In the genomic region with DNA sequence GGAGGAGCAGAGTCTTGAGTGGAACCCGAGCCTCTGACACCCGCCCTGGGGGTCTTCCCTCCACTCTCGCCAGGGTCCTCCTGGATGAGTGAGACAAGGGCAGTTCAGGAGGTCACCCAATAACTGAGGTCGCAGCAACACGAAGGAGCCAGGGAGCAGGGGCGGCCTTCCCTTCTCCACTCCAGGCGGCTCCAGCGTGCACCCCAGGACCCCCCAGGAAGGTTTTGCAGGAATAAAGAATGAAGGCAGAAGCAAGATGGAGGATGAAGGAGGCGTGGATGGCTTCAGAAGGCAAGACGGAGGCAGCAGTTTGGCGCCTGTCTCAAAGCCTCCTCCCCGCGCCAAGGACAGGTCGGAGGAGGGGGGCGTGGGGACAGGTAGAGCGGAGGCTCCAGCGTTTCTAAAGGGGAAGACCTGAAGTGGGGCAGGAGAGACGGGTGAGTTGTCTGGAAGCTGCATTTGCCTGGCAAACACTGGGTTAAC, we compare ENCODE assay signal across 9 cellular contexts. TPM values are rescaled to one million over a fixed set of nuclear protein-coding genes. Genes with fewer than 3 reads are reported as not detected.
DNase-seq lines count a peak whose midpoint lies in the region; ATAC-seq, FAIRE-seq and TF ChIP-seq lines count a peak whose summit lies in the region.
"Had no signal": no experiment of that assay in that cellular context is flagged by ENCODE, and none has a peak within 500 bp of the region (broad histone marks: within the 10 kb centered on the region; RNA-seq: fewer than 3 reads in every experiment).

No MANE protein-coding gene starts in this region.

- intact Hi-C loops in HepG2 (cut with micrococcal nuclease; ENCODE audit: unreplicated experiment) (loop anchor here (2.0 to 10.0 kb wide), 2 partner anchors 57 to 191 kb away; a partner anchor contains a TSS), thyroid gland (cut with DNase I) (no loop called here)

- H3K9me3 ChIP-seq in HepG2 (ENCODE audit: low read length) (no peaks in the 10 kb centered on the region), thyroid gland (no peaks in the 10 kb centered on the region)

- peak overlapping the region; percentile 77 for H3K27ac Mint-ChIP-seq in activated T-cell treated with anti-CD3 and anti-CD28 coated beads, Interleukin-2, amount 50 U/mL, for 24 hours

- CTCF ChIA-PET in HepG2 (lab: Yijun Ruan, JAX; ENCODE audit: low intra/inter-chr PET ratio, low total read pairs) = interaction anchor here (1.2 kb wide), 1 partner anchor 122 kb away, joined by 3 read pairs; no protein-coding TSS in a partner anchor

- H3K4me1 ChIP-seq in HepG2 (ENCODE audit: insufficient read depth, low read length) = peaks cover 27% of the 10 kb centered on the region
- H3K4me1 ChIP-seq in thyroid gland = peaks cover 14 to 19% of the 10 kb centered on the region in 2 donors

- TF ChIP-seq POLR2A in HepG2 (IDR thresholded peaks at IDR 0.05; ENCODE audit: insufficient read depth in 1 of 2, low read depth in 2 of 2, low read length in 2 of 2) = no peak
- TF ChIP-seq POLR2A in thyroid gland (IDR thresholded peaks at IDR 0.05) = no peak

- H3K4me3 ChIP-seq in HepG2 (replicated peaks in 1 of 3; ENCODE audit: insufficient read depth in 1 of 3, low read depth in 2 of 3, low read length in 3 of 3) (peak overlapping the region; percentile 45 to 99 (median 97); a peak in 5 of 6 replicates), thyroid gland (replicated peaks in 1 of 3) (peak overlapping the region in 2 of 3 donors; percentile 63 to 83)

- H3K9ac ChIP-seq in HepG2 (ENCODE audit: insufficient read depth, low read depth, low read length) = peak overlapping the region; percentile 18; the same call in 1 of the 2 replicates

- no peak for FAIRE-seq in HepG2 (lab: Jason Lieb, UNC)

- BruUV-seq in HepG2 (replicated peaks; lab: Mats Ljungman, UMichigan) = no TSS peak

- peaks cover 10% of the 10 kb centered on the region for H3K27me3 Mint-ChIP-seq in activated T-cell treated with anti-CD3 and anti-CD28 coated beads, Interleukin-2, amount 50 U/mL, for 24 hours

- no peak for DNase-seq in activated T-cell treated with anti-CD3 and anti-CD28 coated beads, Interleukin-2, amount 50 U/mL, for 24 hours
- DNase-seq in activated T-cell treated with anti-CD3 and anti-CD28 coated beads, Interleukin-2, amount 50 U/mL, for 1 hour = no peak
- DNase-seq in HepG2 (ENCODE audit: low spot score) (no peak), thyroid gland (no peak), globus pallidus (ENCODE audit: low spot score) (no peak)
- DNase-seq: DMS 273 treated with DMSO at 0.1 percent for 48 hours had no signal

- H3K27ac ChIP-seq in angular gyrus (ENCODE audit: low read depth, low read length) = peak overlapping the region; percentile 22
- H3K27ac ChIP-seq in HepG2 (ENCODE audit: extremely low read length, insufficient read depth, low read length) = no peak overlapping the region
- H3K27ac ChIP-seq in thyroid gland = no peak overlapping the region

- in situ Hi-C loops in HepG2 (cut with HindIII; ENCODE audit: extremely low pct_ligation_motif_present, low pct_unique_long_range_greater_than_20kb) = no loop called here

- no peaks in the 10 kb centered on the region for H3K79me2 ChIP-seq in HepG2 (ENCODE audit: insufficient read depth, low read length)

- peak overlapping the region; percentile 81 for H3K4me2 ChIP-seq in HepG2 (ENCODE audit: low read depth, low read length)

- 63% methylated on average over 18 of the region's 18 CpGs for WGBS in HepG2 (ENCODE audit: low lambda C conversion rate)
- WGBS in thyroid gland, 2 donors = 38 to 50% methylated on average over 15 to 18 of the region's 18 CpGs

- POLR2A ChIA-PET in HepG2 (lab: Yijun Ruan, JAX) = interaction anchor here (1.0 to 1.1 kb wide), 2 partner anchors 11 to 186 kb away, joined by 3 to 7 read pairs; no protein-coding TSS in a partner anchor

- peaks cover 5% of the 10 kb centered on the region; the same call in 1 of the 2 replicates for H4K20me1 ChIP-seq in HepG2 (ENCODE audit: insufficient read depth, low read length)

- ATAC-seq in HepG2 (no peak), HG03565 (IDR thresholded peaks at IDR 0.05; ENCODE audit: unreplicated experiment) (no peak), HG02642 (IDR thresholded peaks at IDR 0.05; ENCODE audit: poor library complexity, unreplicated experiment) (no peak)

- H3K27me3 ChIP-seq in HepG2 (ENCODE audit: control insufficient read depth in 1 of 2, insufficient read depth in 2 of 2, low read length in 2 of 2) (peaks cover 0 to 16% of the 10 kb centered on the region in 2 experiments; a peak in 2 of 5 replicates), thyroid gland (no peaks in the 10 kb centered on the region)

- TF ChIP-seq RAD21 in HepG2 (CRISPR knock-in tag; IDR thresholded peaks at IDR 0.05) = no peak

- H3K9me3 Mint-ChIP-seq in activated T-cell treated with anti-CD3 and anti-CD28 coated beads, Interleukin-2, amount 50 U/mL, for 24 hours = no peaks in the 10 kb centered on the region

- H3K4me1 Mint-ChIP-seq in activated T-cell treated with anti-CD3 and anti-CD28 coated beads, Interleukin-2, amount 50 U/mL, for 24 hours (ENCODE audit: low read depth) = peaks cover 64% of the 10 kb centered on the region

- no peaks in the 10 kb centered on the region for H3K36me3 Mint-ChIP-seq in activated T-cell treated with anti-CD3 and anti-CD28 coated beads, Interleukin-2, amount 50 U/mL, for 24 hours (ENCODE audit: low read depth)

- H2AFZ ChIP-seq in HepG2 (ENCODE audit: low read length) = no peak overlapping the region

- no peak for TF ChIP-seq CTCF in HepG2 (CRISPR knock-in tag; IDR thresholded peaks at IDR 0.05)
- no peak for TF ChIP-seq CTCF in thyroid gland (IDR thresholded peaks at IDR 0.05)

- H3K36me3 ChIP-seq in HepG2 (replicated peaks in 1 of 2; ENCODE audit: control insufficient read depth in 1 of 2, insufficient read depth in 2 of 2, low read length in 2 of 2) = no peaks in the 10 kb centered on the region
- no peaks in the 10 kb centered on the region for H3K36me3 ChIP-seq in thyroid gland

- no peak for TF ChIP-seq EP300 in HepG2 (IDR thresholded peaks at IDR 0.05; ENCODE audit: low read depth in 2 of 2, low read length in 2 of 2)
- TF ChIP-seq EP300 in HepG2 (CRISPR knock-in tag; IDR thresholded peaks at IDR 0.05; ENCODE audit: borderline replicate concordance) = no peak

- peak overlapping the region; percentile 79 for H3K4me3 Mint-ChIP-seq in activated T-cell treated with anti-CD3 and anti-CD28 coated beads, Interleukin-2, amount 50 U/mL, for 24 hours

TF ChIP-seq in HepG2, 621 proteins besides CTCF, POLR2A, EP300 and RAD21 (continues in another document):
- TF ChIP-seq ZZZ3 (CRISPR knock-in tag; IDR thresholded peaks at IDR 0.05; ENCODE audit: borderline replicate concordance) (no peak), NFIB (CRISPR knock-in tag; IDR thresholded peaks at IDR 0.05; ENCODE audit: borderline replicate concordance) (no peak), HIVEP1 (CRISPR knock-in tag; IDR thresholded peaks at IDR 0.05) (no peak), CENPX (CRISPR knock-in tag; IDR thresholded peaks at IDR 0.05) (no peak), MTF2 (CRISPR knock-in tag; IDR thresholded peaks at IDR 0.05; ENCODE audit: borderline replicate concordance) (no peak), ZNF766 (CRISPR knock-in tag; IDR thresholded peaks at IDR 0.05; ENCODE audit: borderline replicate concordance) (no peak)
- TF ChIP-seq, protein P1, sequence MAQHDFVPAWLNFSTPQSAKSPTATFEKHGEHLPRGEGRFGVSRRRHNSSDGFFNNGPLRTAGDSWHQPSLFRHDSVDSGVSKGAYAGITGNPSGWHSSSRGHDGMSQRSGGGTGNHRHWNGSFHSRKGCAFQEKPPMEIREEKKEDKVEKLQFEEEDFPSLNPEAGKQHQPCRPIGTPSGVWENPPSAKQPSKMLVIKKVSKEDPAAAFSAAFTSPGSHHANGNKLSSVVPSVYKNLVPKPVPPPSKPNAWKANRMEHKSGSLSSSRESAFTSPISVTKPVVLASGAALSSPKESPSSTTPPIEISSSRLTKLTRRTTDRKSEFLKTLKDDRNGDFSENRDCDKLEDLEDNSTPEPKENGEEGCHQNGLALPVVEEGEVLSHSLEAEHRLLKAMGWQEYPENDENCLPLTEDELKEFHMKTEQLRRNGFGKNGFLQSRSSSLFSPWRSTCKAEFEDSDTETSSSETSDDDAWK (CRISPR knock-in tag; IDR thresholded peaks at IDR 0.05) = no peak
- TF ChIP-seq, protein P2, sequence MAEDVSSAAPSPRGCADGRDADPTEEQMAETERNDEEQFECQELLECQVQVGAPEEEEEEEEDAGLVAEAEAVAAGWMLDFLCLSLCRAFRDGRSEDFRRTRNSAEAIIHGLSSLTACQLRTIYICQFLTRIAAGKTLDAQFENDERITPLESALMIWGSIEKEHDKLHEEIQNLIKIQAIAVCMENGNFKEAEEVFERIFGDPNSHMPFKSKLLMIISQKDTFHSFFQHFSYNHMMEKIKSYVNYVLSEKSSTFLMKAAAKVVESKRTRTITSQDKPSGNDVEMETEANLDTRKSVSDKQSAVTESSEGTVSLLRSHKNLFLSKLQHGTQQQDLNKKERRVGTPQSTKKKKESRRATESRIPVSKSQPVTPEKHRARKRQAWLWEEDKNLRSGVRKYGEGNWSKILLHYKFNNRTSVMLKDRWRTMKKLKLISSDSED (CRISPR knock-in tag; IDR thresholded peaks at IDR 0.05) = no peak

RNA-seq across cellular contexts. Expression of a gene that starts 0.6 kb away (rescaled TPM):
- total RNA-seq in HepG2 (2016; rRNA removed; fragmentation: Illumina TruSeq; extraction: Trizol) (40.7 and 70.5 TPM in 2 replicates), thyroid gland (10 to 100 TPM; 29.2 to 54.0 (median 45.4) TPM)
- total RNA-seq in HepG2 (2016; cell fraction: cytosol; rRNA removed; fragmentation: Illumina TruSeq; extraction: Trizol; ENCODE audit: low read depth) = 13.6 and 14.1 TPM in 2 replicates
- 40.7 and 74.0 TPM in 2 replicates for total RNA-seq in HepG2 (2016; cell fraction: insoluble cytoplasmic fraction; rRNA removed; fragmentation: Illumina TruSeq; extraction: Trizol)
- 30.7 and 33.5 TPM in 2 replicates for total RNA-seq in HepG2 (2016; cell fraction: membrane; rRNA removed; fragmentation: Illumina TruSeq; extraction: Trizol)
- total RNA-seq in HepG2 (2016; cell fraction: nucleus; rRNA removed; fragmentation: Illumina TruSeq; extraction: Trizol) = 49.2 and 56.2 TPM in 2 replicates
- polyA plus RNA-seq in HepG2 (2011; rRNA removed) = 270 and 321 TPM in 2 replicates
- 356 TPM in 2 replicates for polyA plus RNA-seq in HepG2 (2011; cell fraction: cytosol; rRNA removed)
- 111 and 119 TPM in 2 replicates for polyA plus RNA-seq in HepG2 (2011; cell fraction: nucleus; rRNA removed)
- polyA plus RNA-seq in HepG2 (2012) = 124 and 196 TPM in 2 replicates
- 18.9 and 24.2 TPM in 2 replicates for polyA plus RNA-seq in HepG2 (2016; cell fraction: cytosol; fragmentation: Illumina TruSeq; extraction: Trizol; ENCODE audit: low read depth)
- polyA plus RNA-seq in HepG2 (2016; cell fraction: insoluble cytoplasmic fraction; fragmentation: Illumina TruSeq; extraction: Trizol; ENCODE audit: low read depth) = 53.1 and 56.4 TPM in 2 replicates
- polyA plus RNA-seq in HepG2 (2016; cell fraction: membrane; fragmentation: Illumina TruSeq; extraction: Trizol; ENCODE audit: low read depth) = 32.9 and 35.3 TPM in 2 replicates
- polyA plus RNA-seq in HepG2 (2016; cell fraction: nucleus; fragmentation: Illumina TruSeq; extraction: Trizol; ENCODE audit: insufficient read depth, low read depth) = 111 and 121 TPM in 2 replicates
- 108 and 408 TPM in 2 replicates for polyA minus RNA-seq in HepG2 (2011; rRNA and poly(A)+ RNA removed; ENCODE audit: low replicate concordance)
- polyA minus RNA-seq in HepG2 (2011; cell fraction: cytosol; rRNA and poly(A)+ RNA removed) = 84.7 and 140 TPM in 2 replicates
- polyA minus RNA-seq in HepG2 (2011; cell fraction: nucleus; rRNA and poly(A)+ RNA removed) = 20.1 and 24.2 TPM in 2 replicates
